18 cellular contexts compared by ENCODE assay signal in genomic region chr1:55632906-55633305, GRCh38.
A peak's percentile ranks its signal among the peaks of the same experiment; 100 is the strongest.
DNase-seq lines count a peak whose midpoint lies in the region; ATAC-seq and TF ChIP-seq lines count a peak whose summit lies in the region.
"Had no signal": no experiment of that assay in that cellular context is flagged by ENCODE, and none has a peak within 500 bp of the region (broad histone marks: within the 10 kb centered on the region; RNA-seq: fewer than 3 reads in every experiment).

No MANE protein-coding gene starts in this region.

- ATAC-seq in GM21360 (IDR thresholded peaks at IDR 0.05; ENCODE audit: unreplicated experiment): no peak
- ATAC-seq: GM12878 had no signal

- peak overlapping the region; percentile 91 for H3K27ac Mint-ChIP-seq in osteocyte (ENCODE audit: unreplicated experiment)
- H3K27ac Mint-ChIP-seq: activated CD4-positive, alpha-beta T cell treated with anti-CD3 and anti-CD28 coated beads, Interleukin-2, amount 10 ng/mL, durations not matched to agents 7 days and 5 days; dendritic cell treated with granulocyte-macrophage colony-stimulating factor and Interleukin-4, amounts not matched to agents 40 ng/mL and 50 ng/mL, for 4 days had no signal

- H3K4me1 Mint-ChIP-seq in osteocyte (ENCODE audit: unreplicated experiment): peaks cover 65% of the 10 kb centered on the region
- H3K4me1 Mint-ChIP-seq: activated CD4-positive, alpha-beta T cell treated with anti-CD3 and anti-CD28 coated beads, Interleukin-2, amount 10 ng/mL, durations not matched to agents 7 days and 5 days had no signal

- DNase-seq in SK-N-DZ (ENCODE audit: low spot score): peak; percentile 64
- peak; percentile 12 for DNase-seq in fibroblast of villous mesenchyme (ENCODE audit: low read depth)
- DNase-seq in osteocyte (ENCODE audit: extremely low spot score, unreplicated experiment): no peak
- no peak for DNase-seq in anterior cingulate cortex (lab: John Stamatoyannopoulos, UW)
- no peak for DNase-seq in head of caudate nucleus
- DNase-seq in NCI-H1092 treated with DMSO at 0.1 percent for 48 hours (lab: John Stamatoyannopoulos, UW): no peak
- DNase-seq: activated CD4-positive, alpha-beta T cell treated with anti-CD3 and anti-CD28 coated beads, Interleukin-2, amount 10 ng/mL, durations not matched to agents 7 days and 5 days; activated T-cell treated with anti-CD3 and anti-CD28 coated beads, Interleukin-2, amount 50 U/mL, for 48 hours; adrenal gland; NCI-H1105 treated with DMSO at 0.1 percent for 48 hours; NCI-H774; stimulated activated CD4-positive, alpha-beta T cell treated with anti-CD3 and anti-CD28 coated beads, Interleukin-1b, Interleukin-23, amount 100 ng/mL, for 48 hours; stimulated activated CD8-positive, alpha-beta memory T cell treated with anti-CD3 and anti-CD28 coated beads, Interleukin-4, amount 100 ng/mL, for 48 hours had no signal

- H3K4me3 Mint-ChIP-seq in osteocyte (ENCODE audit: unreplicated experiment): no peak overlapping the region
- H3K4me3 Mint-ChIP-seq: activated CD4-positive, alpha-beta T cell treated with anti-CD3 and anti-CD28 coated beads, Interleukin-2, amount 10 ng/mL, durations not matched to agents 7 days and 5 days; dendritic cell treated with granulocyte-macrophage colony-stimulating factor and Interleukin-4, amounts not matched to agents 40 ng/mL and 50 ng/mL, for 4 days had no signal

- H3K4me3 ChIP-seq in HEK293 (ENCODE audit: low read depth, low read length) (no peak overlapping the region), fibroblast of villous mesenchyme (ENCODE audit: low read depth, low read length) (no peak overlapping the region)
- H3K4me3 ChIP-seq: adrenal gland, GM12878 had no signal

- TF ChIP-seq CTCF in HEK293 (tag by site-specific recombination; IDR thresholded peaks at IDR 0.05) (no peak), fibroblast of villous mesenchyme (IDR thresholded peaks at IDR 0.05; ENCODE audit: insufficient read depth, low read depth, low read length) (no peak), osteocyte (IDR thresholded peaks at IDR 0.05) (no peak)

- H3K36me3 ChIP-seq in HEK293 (ENCODE audit: control insufficient read depth in 2 of 2, insufficient read depth in 1 of 2, low read length in 2 of 2): no peaks in the 10 kb centered on the region
- H3K36me3 ChIP-seq: adrenal gland had no signal

- no peaks in the 10 kb centered on the region for H3K36me3 Mint-ChIP-seq in osteocyte (ENCODE audit: unreplicated experiment)

- H3K27ac ChIP-seq in HEK293 (ENCODE audit: extremely low read depth, low read depth, low read length): no peak overlapping the region
- H3K27ac ChIP-seq: foreskin keratinocyte had no signal

- intact Hi-C loops in head of caudate nucleus (cut with DNase I): no loop called here

- CTCF ChIA-PET in HEK293 (lab: Yijun Ruan, JAX): no interaction called here

- POLR2A ChIA-PET in HEK293 (lab: Yijun Ruan, JAX): no interaction called here

- no peaks in the 10 kb centered on the region for H3K4me1 ChIP-seq in HEK293 (ENCODE audit: control insufficient read depth, insufficient read depth, low read length)
- H3K4me1 ChIP-seq: adrenal gland had no signal

- peaks cover 3% of the 10 kb centered on the region for H3K9me3 Mint-ChIP-seq in osteocyte (ENCODE audit: unreplicated experiment)
- H3K9me3 Mint-ChIP-seq: activated CD4-positive, alpha-beta T cell treated with anti-CD3 and anti-CD28 coated beads, Interleukin-2, amount 10 ng/mL, durations not matched to agents 7 days and 5 days; dendritic cell treated with granulocyte-macrophage colony-stimulating factor and Interleukin-4, amounts not matched to agents 40 ng/mL and 50 ng/mL, for 4 days had no signal

- no peaks in the 10 kb centered on the region for H3K9me3 ChIP-seq in HEK293 (ENCODE audit: control insufficient read depth, insufficient read depth, low read depth, low read length)
- H3K9me3 ChIP-seq: adrenal gland had no signal

- no peaks in the 10 kb centered on the region for H3K27me3 Mint-ChIP-seq in osteocyte (ENCODE audit: unreplicated experiment)
- H3K27me3 Mint-ChIP-seq: activated CD4-positive, alpha-beta T cell treated with anti-CD3 and anti-CD28 coated beads, Interleukin-2, amount 10 ng/mL, durations not matched to agents 7 days and 5 days; dendritic cell treated with granulocyte-macrophage colony-stimulating factor and Interleukin-4, amounts not matched to agents 40 ng/mL and 50 ng/mL, for 4 days had no signal

TF ChIP-seq in HEK293, 187 proteins besides CTCF, POLR2A, EP300 and RAD21:
- TF ChIP-seq FEZF1 (tag by site-specific recombination; IDR thresholded peaks at IDR 0.05) (peak; percentile 74), ZFHX2 (tag by site-specific recombination; conservative IDR thresholded peaks at IDR 0.05) (no peak)

Comparison
In these comparisons a context has a peak if more than half of its experiments do, and no peak if none do; other contexts are left out.
1. DNase-seq: peak in SK-N-DZ (single experiment) and fibroblast of villous mesenchyme (single experiment); none in osteocyte (single experiment), anterior cingulate cortex (0 of 58), head of caudate nucleus (0 of 42) and NCI-H1092 treated with DMSO at 0.1 percent for 48 hours (single experiment).